In the genomic region with DNA sequence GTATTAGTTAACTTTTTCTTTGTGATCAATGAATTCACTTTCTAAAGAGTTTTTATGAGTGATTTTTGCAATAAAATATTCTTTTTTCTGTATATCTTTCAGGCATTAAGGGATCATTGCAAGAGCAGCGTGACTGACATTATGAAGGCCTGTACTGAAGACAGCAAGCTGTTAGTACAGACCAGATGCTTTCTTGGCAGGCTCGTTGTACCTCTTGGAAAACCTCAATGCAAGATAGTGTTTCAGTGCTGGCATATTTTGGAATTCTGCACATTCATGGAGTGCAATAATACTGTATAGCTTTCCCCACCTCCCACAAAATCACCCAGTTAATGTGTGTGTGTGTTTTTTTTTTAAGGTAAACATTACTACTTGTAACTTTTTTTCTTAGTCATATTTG, we compare ENCODE assay signal across 29 cellular contexts. TPM values are rescaled to one million over a fixed set of nuclear protein-coding genes. Genes with fewer than 3 reads are reported as not detected.
A peak's percentile ranks its signal among the peaks of the same experiment; 100 is the strongest.
DNase-seq lines count a peak whose midpoint lies in the region; ATAC-seq and TF ChIP-seq lines count a peak whose summit lies in the region.
"Had no signal": no experiment of that assay in that cellular context is flagged by ENCODE, and none has a peak within 500 bp of the region (broad histone marks: within the 10 kb centered on the region; RNA-seq: fewer than 3 reads in every experiment).

No MANE protein-coding gene starts in this region.

- H3K4ac ChIP-seq in IMR-90 (ENCODE audit: low read depth, low read length) = no peak overlapping the region

- no peak overlapping the region for H3K4me3 Mint-ChIP-seq in T-helper 2 cell treated with Interferon-gamma antibody and Interleukin-4, amounts not matched to agents 5 μg/mL and 100 μg/mL, for 36 hours
- H3K4me3 Mint-ChIP-seq: activated CD4-positive, alpha-beta T cell treated with anti-CD3 and anti-CD28 coated beads for 36 hours; naive thymus-derived CD4-positive, alpha-beta T cell; stimulated activated naive CD8-positive, alpha-beta T cell treated with anti-CD3 and anti-CD28 coated beads, Interleukin-15, amount 100 ng/mL, for 72 hours had no signal

- no peak overlapping the region for H3K18ac ChIP-seq in IMR-90 (ENCODE audit: low read depth, low read length)

- no peak for TF ChIP-seq CTCF in IMR-90 (conservative IDR thresholded peaks at IDR 0.05; ENCODE audit: low read depth, low read length)
- TF ChIP-seq CTCF in fibroblast of the aortic adventitia (IDR thresholded peaks at IDR 0.05; ENCODE audit: insufficient read depth, low read length) = no peak
- TF ChIP-seq CTCF in psoas muscle (IDR thresholded peaks at IDR 0.05) = no peak

- H4K91ac ChIP-seq in IMR-90 (ENCODE audit: insufficient read depth, low read depth, low read length) = no peak overlapping the region

- no peaks in the 10 kb centered on the region for H3K4me1 ChIP-seq in IMR-90 (ENCODE audit: control insufficient read depth, insufficient read depth, low read length)
- 0 out of 2 replicates have a peak, but pooled peaks cover 3% of the 10 kb centered on the region for H3K4me1 ChIP-seq in SJCRH30
- peaks cover 21% of the 10 kb centered on the region for H3K4me1 ChIP-seq in psoas muscle
- H3K4me1 ChIP-seq: BLaER1, right lobe of liver, uterus had no signal

- no peak overlapping the region for H2BK20ac ChIP-seq in IMR-90 (ENCODE audit: low read depth, low read length)

- H3K9me3 Mint-ChIP-seq in T-helper 2 cell treated with Interferon-gamma antibody and Interleukin-4, amounts not matched to agents 5 μg/mL and 100 μg/mL, for 36 hours = no peaks in the 10 kb centered on the region
- H3K9me3 Mint-ChIP-seq: activated naive CD4-positive, alpha-beta T cell treated with anti-CD3 and anti-CD28 coated beads, Interleukin-2, amount 50 U/mL, for 72 hours; naive thymus-derived CD4-positive, alpha-beta T cell; stimulated activated naive CD8-positive, alpha-beta T cell treated with anti-CD3 and anti-CD28 coated beads, Interleukin-15, amount 100 ng/mL, for 72 hours had no signal

- H3K9me1 ChIP-seq in IMR-90 (ENCODE audit: insufficient read depth, low read length) = no peaks in the 10 kb centered on the region; the same call in 1 of the 2 replicates

- peaks cover 51% of the 10 kb centered on the region for H3K36me3 Mint-ChIP-seq in T-helper 2 cell treated with Interferon-gamma antibody and Interleukin-4, amounts not matched to agents 5 μg/mL and 100 μg/mL, for 36 hours (ENCODE audit: low read depth)

- H3K9me3 ChIP-seq in IMR-90 (ENCODE audit: control insufficient read depth, insufficient read depth, low read length) (no peaks in the 10 kb centered on the region), SJCRH30 (replicated peaks) (no peaks in the 10 kb centered on the region), psoas muscle (no peaks in the 10 kb centered on the region)
- H3K9me3 ChIP-seq: BLaER1, esophagus muscularis mucosa, right lobe of liver, uterus had no signal

- CTCF ChIA-PET in IMR-90 (lab: Yijun Ruan, JAX) = no interaction called here

- no CpG with 5 or more reads among the region's 2 CpGs for WGBS in IMR-90 (ENCODE audit: extremely low coverage in 2 of 2, insufficient read length in 1 of 2), 2 experiments
- WGBS in psoas muscle, 3 donors = 26 to 39% (median 30%) methylated on average over 2 of the region's 2 CpGs

- H3K4me1 Mint-ChIP-seq in T-helper 2 cell treated with Interferon-gamma antibody and Interleukin-4, amounts not matched to agents 5 μg/mL and 100 μg/mL, for 36 hours (ENCODE audit: low read depth) = peaks cover 9% of the 10 kb centered on the region
- H3K4me1 Mint-ChIP-seq: stimulated activated naive CD8-positive, alpha-beta T cell treated with anti-CD3 and anti-CD28 coated beads, Interleukin-15, amount 100 ng/mL, for 72 hours had no signal

- no peak for TF ChIP-seq POLR2A in IMR-90 (IDR thresholded peaks at IDR 0.05; ENCODE audit: low read depth, low read length)

- no peak overlapping the region for H2AK5ac ChIP-seq in IMR-90 (ENCODE audit: low read depth, low read length)

- dilution Hi-C loops in IMR-90 (cut with HindIII; ENCODE audit: low sequenced_read_pairs, unreplicated experiment) = no loop called here

- in situ Hi-C loops in IMR-90 (cut with MboI; ENCODE audit: low sequenced_read_pairs) = no loop called here

- H2BK15ac ChIP-seq in IMR-90 (ENCODE audit: low read depth, low read length) = no peak overlapping the region

- H3K79me1 ChIP-seq in IMR-90 (ENCODE audit: low read depth in 1 of 2, low read length in 2 of 2) = peaks cover 2 to 3% of the 10 kb centered on the region in 2 experiments; a peak in 2 of 4 replicates

- H2BK5ac ChIP-seq in IMR-90 (ENCODE audit: low read depth, low read length, poor library complexity, severe bottlenecking) = no peak overlapping the region

- H3K56ac ChIP-seq in IMR-90 (ENCODE audit: extremely low read depth, insufficient read depth, low read length) = no peak overlapping the region

- POLR2A ChIA-PET in IMR-90 (lab: Charles Lee; ENCODE audit: unreplicated experiment) = no interaction called here

- H4K5ac ChIP-seq in IMR-90 (ENCODE audit: low read depth, low read length) = no peak overlapping the region

- no peaks in the 10 kb centered on the region for H4K20me1 ChIP-seq in IMR-90 (ENCODE audit: insufficient read depth, low read length)

- ATAC-seq in IMR-90 (ENCODE audit: low read depth) (no peak), psoas muscle (peak; percentile 85 to 92 (median 89))
- ATAC-seq: activated CD4-positive, alpha-beta T cell treated with anti-CD3 and anti-CD28 coated beads for 36 hours; activated naive CD4-positive, alpha-beta T cell treated with anti-CD3 and anti-CD28 coated beads, Interleukin-2, amount 50 U/mL, for 72 hours; HCT116; naive thymus-derived CD4-positive, alpha-beta T cell; Panc1; right lobe of liver; stimulated activated naive CD8-positive, alpha-beta T cell treated with anti-CD3 and anti-CD28 coated beads, Interleukin-15, amount 100 ng/mL, for 72 hours had no signal

- H3K9ac ChIP-seq in IMR-90 (ENCODE audit: low read depth, low read length) = no peak overlapping the region
- H3K9ac ChIP-seq: BLaER1 had no signal

- H3K4me3 ChIP-seq in IMR-90 (ENCODE audit: insufficient read depth, low read depth, low read length) (no peak overlapping the region), SJCRH30 (no peak overlapping the region), fibroblast of the aortic adventitia (ENCODE audit: low read depth, low read length) (no peak overlapping the region), psoas muscle (no peak overlapping the region)
- H3K4me3 ChIP-seq: BLaER1, esophagus muscularis mucosa, right lobe of liver, uterus had no signal

- DNase-seq in IMR-90 (peak; percentile 40), SJCRH30 (peak; percentile 24 to 47), fibroblast of the aortic adventitia (ENCODE audit: low read depth) (peak; percentile 59), psoas muscle (no peak), AML-193 (lab: John Stamatoyannopoulos, UW) (no peak), SIG-M5 treated with dmso at 0.1 percent for 504 hours (lab: John Stamatoyannopoulos, UW; ENCODE audit: unreplicated experiment) (no peak)
- no peak for DNase-seq in T-helper 2 cell treated with Interferon-gamma antibody and Interleukin-4, amounts not matched to agents 5 μg/mL and 100 μg/mL, for 36 hours (ENCODE audit: low spot score)
- DNase-seq: ACHN; activated CD4-positive, alpha-beta T cell treated with anti-CD3 and anti-CD28 coated beads for 36 hours; central memory CD4-positive, alpha-beta T cell; DMS53; islet precursor cell; KG1; naive thymus-derived CD4-positive, alpha-beta T cell; NCI-H1417; NCI-H2029; NCI-H526 treated with DMSO at 0.1 percent for 48 hours; right lobe of liver; SHP77 treated with DMSO at 0.1 percent for 48 hours; stimulated activated CD4-positive, alpha-beta T cell treated with anti-CD3 and anti-CD28 coated beads, Interleukin-12 subunit alpha, Interleukin-12 subunit beta, amount 100 ng/mL, for 4 hours; stimulated activated CD4-positive, alpha-beta T cell treated with anti-CD3 and anti-CD28 coated beads, Interleukin-2, amount 100 ng/mL, for 48 hours; stimulated activated naive CD8-positive, alpha-beta T cell treated with anti-CD3 and anti-CD28 coated beads, Interleukin-15, amount 100 ng/mL, for 72 hours; uterus had no signal

- H2BK120ac ChIP-seq in IMR-90 (ENCODE audit: low read depth, low read length) = no peak overlapping the region

- H3K36me3 ChIP-seq in IMR-90 (ENCODE audit: control insufficient read depth, insufficient read depth, low read length) (peaks cover 9% of the 10 kb centered on the region), SJCRH30 (peaks cover 28% of the 10 kb centered on the region), psoas muscle (ENCODE audit: insufficient read depth in 1 of 2, low read depth in 1 of 2) (peaks cover 9 to 76% of the 10 kb centered on the region in 2 donors)
- H3K36me3 ChIP-seq: uterus had no signal

- no peak overlapping the region for H2AK9ac ChIP-seq in IMR-90 (replicated peaks; ENCODE audit: low read depth, low read length, poor library complexity)

- no peak overlapping the region for H3K14ac ChIP-seq in IMR-90 (replicated peaks; ENCODE audit: low read depth, low read length)

- H3K27ac ChIP-seq in IMR-90 (ENCODE audit: insufficient read depth, low read length) (no peak overlapping the region), SJCRH30 (no peak overlapping the region), psoas muscle (no peak overlapping the region)
- H3K27ac ChIP-seq: BLaER1, esophagus muscularis mucosa, HL-60, right lobe of liver, uterus had no signal

- no peak overlapping the region for H3K27ac Mint-ChIP-seq in T-helper 2 cell treated with Interferon-gamma antibody and Interleukin-4, amounts not matched to agents 5 μg/mL and 100 μg/mL, for 36 hours
- H3K27ac Mint-ChIP-seq: activated naive CD4-positive, alpha-beta T cell treated with anti-CD3 and anti-CD28 coated beads, Interleukin-2, amount 50 U/mL, for 72 hours; stimulated activated naive CD8-positive, alpha-beta T cell treated with anti-CD3 and anti-CD28 coated beads, Interleukin-15, amount 100 ng/mL, for 72 hours had no signal

- no peak overlapping the region for H2AFZ ChIP-seq in IMR-90 (replicated peaks; ENCODE audit: low read length, poor library complexity)

- BruUV-seq in IMR-90 (replicated peaks; lab: Mats Ljungman, UMichigan) = no TSS peak

- intact Hi-C loops in IMR-90 (cut with micrococcal nuclease) = no loop called here
- intact Hi-C loops in psoas muscle (cut with DNase I) = no loop called here

- H3K23ac ChIP-seq in IMR-90 (ENCODE audit: low read depth, low read length) = no peak overlapping the region

- H3K27me3 ChIP-seq in IMR-90 (ENCODE audit: control insufficient read depth, insufficient read depth, low read length) (no peaks in the 10 kb centered on the region), SJCRH30 (no peaks in the 10 kb centered on the region), psoas muscle (ENCODE audit: insufficient read depth in 3 of 3, low read length in 2 of 3) (no peaks in the 10 kb centered on the region)
- H3K27me3 ChIP-seq: BLaER1, esophagus muscularis mucosa, right lobe of liver, uterus had no signal

- H4K8ac ChIP-seq in IMR-90 (ENCODE audit: low read depth in 2 of 2, low read length in 2 of 2) = no peak overlapping the region

- TF ChIP-seq RAD21 in IMR-90 (IDR thresholded peaks at IDR 0.05; ENCODE audit: low read length) = no peak

- H3K4me2 ChIP-seq in IMR-90 (ENCODE audit: low read depth, low read length) = no peak overlapping the region
- H3K4me2 ChIP-seq: BLaER1 had no signal

- no peaks in the 10 kb centered on the region for H3K27me3 Mint-ChIP-seq in T-helper 2 cell treated with Interferon-gamma antibody and Interleukin-4, amounts not matched to agents 5 μg/mL and 100 μg/mL, for 36 hours (ENCODE audit: low read depth)
- H3K27me3 Mint-ChIP-seq: activated CD4-positive, alpha-beta T cell treated with anti-CD3 and anti-CD28 coated beads for 36 hours; naive thymus-derived CD4-positive, alpha-beta T cell; stimulated activated naive CD8-positive, alpha-beta T cell treated with anti-CD3 and anti-CD28 coated beads, Interleukin-15, amount 100 ng/mL, for 72 hours had no signal

RNA-seq across cellular contexts. Expression of gene SELENOT, which starts 24.4 kb away (rescaled TPM):
- 399 and 415 TPM in 2 replicates for total RNA-seq in IMR-90 (2012; rRNA removed)
- 344 and 365 TPM in 2 replicates for polyA plus RNA-seq in IMR-90 (2012; rRNA removed)
- polyA plus RNA-seq in IMR-90 (2012; cell fraction: cytosol; rRNA removed) = 120 and 131 TPM in 2 replicates
- polyA plus RNA-seq in IMR-90 (2012; cell fraction: nucleus; rRNA removed; ENCODE audit: low replicate concordance) = 25.9 and 145 TPM in 2 replicates
- total RNA-seq in SJCRH30 (2014; rRNA removed; shearing (Covaris generic)) = 121 and 133 TPM in 2 replicates
- 37.9 and 150 TPM in 2 replicates for total RNA-seq in fibroblast of the aortic adventitia (ENCODE audit: low replicate concordance)
- total RNA-seq in psoas muscle = 10 to 100 TPM; 49.5 to 78.1 (median 54.8) TPM
- polyA plus RNA-seq in psoas muscle = 100 to 1,000 TPM in 1 of 3 donors, 10 to 100 TPM in 2; 41.5 to 104 (median 98.1) TPM

Comparison
In these comparisons a context has a peak if more than half of its experiments do, and no peak if none do; other contexts are left out.
1. DNase-seq: peak in IMR-90 (single experiment), SJCRH30 (2 of 2) and fibroblast of the aortic adventitia (single experiment); none in psoas muscle (0 of 2), AML-193 (0 of 2), SIG-M5 treated with dmso at 0.1 percent for 504 hours (single experiment) and T-helper 2 cell treated with Interferon-gamma antibody and Interleukin-4, amounts not matched to agents 5 μg/mL and 100 μg/mL, for 36 hours (single experiment).